ENCODE assay signal across 8 cellular contexts in genomic region chr10:61752111-61753011, GRCh38.
A peak's percentile ranks its signal among the peaks of the same experiment; 100 is the strongest.
DNase-seq lines count a peak whose midpoint lies in the region; ATAC-seq and TF ChIP-seq lines count a peak whose summit lies in the region.

No MANE protein-coding gene starts in this region.

- H3K4me1 ChIP-seq in GM23338 (ENCODE audit: insufficient read depth): peaks cover 48% of the 10 kb centered on the region
- H3K4me1 ChIP-seq in OCI-LY3 (ENCODE audit: low read length): peaks cover 19% of the 10 kb centered on the region

- no peaks in the 10 kb centered on the region for H3K27me3 ChIP-seq in GM23338 (ENCODE audit: insufficient read depth)
- H3K27me3 ChIP-seq in OCI-LY3 (ENCODE audit: low read depth, low read length): no peaks in the 10 kb centered on the region

- no peaks in the 10 kb centered on the region for H3K9me2 ChIP-seq in GM23338 (ENCODE audit: insufficient read depth)

- H4K20me1 ChIP-seq in GM23338 (replicated peaks; ENCODE audit: insufficient read depth) (no peaks in the 10 kb centered on the region), OCI-LY3 (ENCODE audit: insufficient read depth, low read length) (no peaks in the 10 kb centered on the region)

- peak; percentile 67 for DNase-seq in ELR (ENCODE audit: low read depth)
- DNase-seq in GM23338 (ENCODE audit: low spot score): no peak
- peak; percentile 20 for DNase-seq in epithelial cell of prostate (ENCODE audit: low read depth, low spot score)
- DNase-seq in stimulated activated effector memory CD8-positive, alpha-beta T cell treated with anti-CD3 and anti-CD28 coated beads, Interleukin-12 subunit alpha, Interleukin-12 subunit beta, amount 100 ng/mL, for 72 hours (ENCODE audit: low spot score in 2 of 2): no peak
- no peak for DNase-seq in caudate nucleus (lab: John Stamatoyannopoulos, UW)
- DNase-seq in NCI-H510A treated with DMSO at 0.1 percent for 48 hours (lab: John Stamatoyannopoulos, UW): no peak

- no peak overlapping the region for H2AFZ ChIP-seq in GM23338
- 0 out of 2 replicates have a peak overlapping the region, but pooled peaks have one; percentile 9 for H2AFZ ChIP-seq in OCI-LY3 (ENCODE audit: low read depth, low read length)

- H3K9ac ChIP-seq in OCI-LY3 (ENCODE audit: low read length): no peak overlapping the region

- H3F3A ChIP-seq in GM23338 (replicated peaks; ENCODE audit: low read depth): no peaks in the 10 kb centered on the region

- no peak overlapping the region for H3K27ac ChIP-seq in GM23338 (ENCODE audit: low read depth)
- no peak overlapping the region for H3K27ac ChIP-seq in OCI-LY3 (ENCODE audit: low read length)
- H3K27ac ChIP-seq in epithelial cell of prostate: peak overlapping the region; percentile 55
- no peak overlapping the region for H3K27ac ChIP-seq in caudate nucleus (ENCODE audit: low read depth, low read length)

- H3K27ac Mint-ChIP-seq in GM23338: peak overlapping the region; percentile 28; the same call in 1 of the 2 replicates
- peak overlapping the region; percentile 90 for H3K27ac Mint-ChIP-seq in stimulated activated effector memory CD8-positive, alpha-beta T cell treated with anti-CD3 and anti-CD28 coated beads, Interleukin-12 subunit alpha, Interleukin-12 subunit beta, amount 100 ng/mL, for 72 hours

- H3K36me3 Mint-ChIP-seq in GM23338 (ENCODE audit: low read depth): no peaks in the 10 kb centered on the region
- H3K36me3 Mint-ChIP-seq in stimulated activated effector memory CD8-positive, alpha-beta T cell treated with anti-CD3 and anti-CD28 coated beads, Interleukin-12 subunit alpha, Interleukin-12 subunit beta, amount 100 ng/mL, for 72 hours: no peaks in the 10 kb centered on the region

- H3K4me1 Mint-ChIP-seq in GM23338: peaks cover 45% of the 10 kb centered on the region
- H3K4me1 Mint-ChIP-seq in stimulated activated effector memory CD8-positive, alpha-beta T cell treated with anti-CD3 and anti-CD28 coated beads, Interleukin-12 subunit alpha, Interleukin-12 subunit beta, amount 100 ng/mL, for 72 hours: peaks cover 21% of the 10 kb centered on the region

- no peaks in the 10 kb centered on the region for H3K9me3 ChIP-seq in OCI-LY3 (ENCODE audit: insufficient read depth, low read length)

- peak overlapping the region; percentile 3; the same call in 1 of the 2 replicates for H3K4me2 ChIP-seq in GM23338
- H3K4me2 ChIP-seq in OCI-LY3 (ENCODE audit: low read length): peak overlapping the region; percentile 22; the same call in 1 of the 2 replicates

- no peak for ATAC-seq in GM23338
- ATAC-seq in stimulated activated effector memory CD8-positive, alpha-beta T cell treated with anti-CD3 and anti-CD28 coated beads, Interleukin-12 subunit alpha, Interleukin-12 subunit beta, amount 100 ng/mL, for 72 hours: peak; percentile 65
- ATAC-seq in HG03520 (IDR thresholded peaks at IDR 0.05; ENCODE audit: unreplicated experiment): no peak

- TF ChIP-seq CTCF in GM23338 (conservative IDR thresholded peaks at IDR 0.05; ENCODE audit: low read depth in 2 of 2) (no peak), OCI-LY3 (IDR thresholded peaks at IDR 0.05; ENCODE audit: low read depth, low read length) (no peak)

- no peaks in the 10 kb centered on the region for H3K79me2 ChIP-seq in GM23338 (replicated peaks; ENCODE audit: insufficient read depth)
- no peaks in the 10 kb centered on the region for H3K79me2 ChIP-seq in OCI-LY3 (ENCODE audit: low read length)

- no peak overlapping the region for H3K4me3 ChIP-seq in GM23338
- H3K4me3 ChIP-seq in OCI-LY3 (ENCODE audit: low read length): no peak overlapping the region

- peaks cover 2% of the 10 kb centered on the region for H3K27me3 Mint-ChIP-seq in GM23338 (ENCODE audit: insufficient read depth, low read depth, poor library complexity)

- H3K9me3 Mint-ChIP-seq in GM23338: no peaks in the 10 kb centered on the region
- H3K9me3 Mint-ChIP-seq in stimulated activated effector memory CD8-positive, alpha-beta T cell treated with anti-CD3 and anti-CD28 coated beads, Interleukin-12 subunit alpha, Interleukin-12 subunit beta, amount 100 ng/mL, for 72 hours: no peaks in the 10 kb centered on the region

- no peaks in the 10 kb centered on the region for H3K36me3 ChIP-seq in GM23338 (ENCODE audit: insufficient read depth)
- no peaks in the 10 kb centered on the region for H3K36me3 ChIP-seq in OCI-LY3 (replicated peaks; ENCODE audit: low read depth, low read length)

- H3K4me3 Mint-ChIP-seq in GM23338: no peak overlapping the region
- H3K4me3 Mint-ChIP-seq in stimulated activated effector memory CD8-positive, alpha-beta T cell treated with anti-CD3 and anti-CD28 coated beads, Interleukin-12 subunit alpha, Interleukin-12 subunit beta, amount 100 ng/mL, for 72 hours: peak overlapping the region; percentile 40

TF ChIP-seq in GM23338, 12 proteins besides CTCF, POLR2A, EP300 and RAD21 (continues in another document):
- TF ChIP-seq NANOG (IDR thresholded peaks at IDR 0.05; ENCODE audit: borderline replicate concordance): no peak
- TF ChIP-seq STAT1 (IDR thresholded peaks at IDR 0.05; ENCODE audit: unreplicated experiment): no peak
- no peak for TF ChIP-seq ZNF462 (CRISPR knock-in tag; IDR thresholded peaks at IDR 0.05)
- no peak for TF ChIP-seq ZNF331 (CRISPR knock-in tag; IDR thresholded peaks at IDR 0.05; ENCODE audit: low read depth)

Comparison
In these comparisons a context has a peak if more than half of its experiments do, and no peak if none do; other contexts are left out.
1. DNase-seq: peak in ELR (single experiment) and epithelial cell of prostate (single experiment); none in GM23338 (single experiment), stimulated activated effector memory CD8-positive, alpha-beta T cell treated with anti-CD3 and anti-CD28 coated beads, Interleukin-12 subunit alpha, Interleukin-12 subunit beta, amount 100 ng/mL, for 72 hours (0 of 2), caudate nucleus (0 of 61) and NCI-H510A treated with DMSO at 0.1 percent for 48 hours (single experiment).